35 cellular contexts compared by ENCODE assay signal in genomic region chr19:28640506-28640905, GRCh38.
"Had no signal": no experiment of that assay in that cellular context is flagged by ENCODE, and none has a peak within 500 bp of the region (broad histone marks: within the 10 kb centered on the region; RNA-seq: fewer than 3 reads in every experiment).

No MANE protein-coding gene starts in this region.

- H3K4me2 ChIP-seq: SK-N-SH had no signal

- H3K36me3 ChIP-seq: ascending aorta, MG63, Peyer's patch, SJSA1 had no signal

- H3K9ac ChIP-seq: SK-N-SH had no signal

- H3K27ac ChIP-seq: ascending aorta, body of pancreas, Peyer's patch, SJSA1 had no signal

- DNase-seq: activated CD4-positive, alpha-beta memory T cell treated with anti-CD3 and anti-CD28 coated beads, Interleukin-2, amount 10 ng/mL, durations not matched to agents 7 days and 5 days; activated CD4-positive, alpha-beta T cell treated with anti-CD3 and anti-CD28 coated beads for 36 hours; activated CD4-positive, alpha-beta T cell treated with anti-CD3 and anti-CD28 coated beads, Interleukin-2, amount 50 U/mL, for 1 hour; activated effector memory CD4-positive, alpha-beta T cell treated with anti-CD3 and anti-CD28 coated beads, Interleukin-2, amount 50 U/mL, for 16 hours; activated naive CD4-positive, alpha-beta T cell; activated naive CD4-positive, alpha-beta T cell treated with anti-CD3 and anti-CD28 coated beads, Interleukin-2, amount 50 U/mL, for 16 hours; activated naive CD8-positive, alpha-beta T cell treated with anti-CD3 and anti-CD28 coated beads for 36 hours; activated T-cell treated with anti-CD3 and anti-CD28 coated beads, Interleukin-2, amount 50 U/mL, for 1 hour; activated T-cell treated with anti-CD3 and anti-CD28 coated beads, Interleukin-2, amount 50 U/mL, for 72 hours; amygdala; body of pancreas; caudate nucleus; Kasumi-1; KG1; MG63; NCI-H1048; NCI-H1105 treated with DMSO at 0.1 percent for 48 hours; NCI-H1436; NCI-H1694; NCI-H1930; NCI-H2081 treated with DMSO at 0.1 percent for 48 hours; NCI-H345; NCI-H524 treated with DMSO at 0.1 percent for 48 hours; NK-92 treated with Interleukin-12 subunit alpha and Interleukin-12 subunit beta, amount 100 ng/mL, for 24 hours; PC-3; Peyer's patch; RPMI8226; SHP77 treated with DMSO at 0.1 percent for 48 hours; SK-N-SH had no signal

- ATAC-seq: activated CD4-positive, alpha-beta T cell treated with anti-CD3 and anti-CD28 coated beads for 36 hours; activated CD4-positive, CD25-positive, alpha-beta regulatory T cell treated with anti-CD3 and anti-CD28 coated beads, Interleukin-2, amount 50 U/mL, for 24 hours; activated T-cell treated with anti-CD3 and anti-CD28 coated beads, Interleukin-2, amount 50 U/mL, for 72 hours; activated T-helper 17 cell treated with anti-CD3 and anti-CD28 coated beads, Interleukin-2, amount 50 U/mL, for 72 hours; body of pancreas; PC-3 had no signal

- H3K27me3 ChIP-seq: ascending aorta, body of pancreas, MG63, Peyer's patch, SJSA1 had no signal

- H3K9me3 ChIP-seq: ascending aorta, body of pancreas, MG63, Peyer's patch, SJSA1, SK-N-SH had no signal

- H3K4me3 ChIP-seq: ascending aorta, body of pancreas, MG63, Peyer's patch, SJSA1 had no signal

- H3K4me1 ChIP-seq: ascending aorta, Peyer's patch, SJSA1 had no signal

- FAIRE-seq: bronchial epithelial cell, TTC549 had no signal
